Comparison of ENCODE assay signal across 27 cellular contexts in genomic region chr14:91609183-91609582, GRCh38.
"Had no signal": no experiment of that assay in that cellular context is flagged by ENCODE, and none has a peak within 500 bp of the region (broad histone marks: within the 10 kb centered on the region; RNA-seq: fewer than 3 reads in every experiment).

No MANE protein-coding gene starts in this region.

- DNase-seq: hypothalamus; immature natural killer cell; kidney; left ventricle myocardium inferior; mesendoderm; naive B cell; natural killer cell; nephron progenitor cell; occipital lobe; psoas muscle; right lobe of liver; stimulated activated CD4-positive, alpha-beta T cell treated with anti-CD3 and anti-CD28 coated beads, Interleukin-12 subunit alpha, Interleukin-12 subunit beta, amount 100 ng/mL, for 4 hours; stimulated activated CD4-positive, alpha-beta T cell treated with anti-CD3 and anti-CD28 coated beads, Interleukin-15, amount 100 ng/mL, for 24 hours; stimulated activated CD4-positive, alpha-beta T cell treated with anti-CD3 and anti-CD28 coated beads, Interleukin-2, amount 100 ng/mL, for 24 hours; stimulated activated CD4-positive, alpha-beta T cell treated with anti-CD3 and anti-CD28 coated beads, Interleukin-4, amount 100 ng/mL, for 1 hour; stimulated activated naive B cell treated with anti-CD40 and anti-IgM and Interleukin-4, amounts not matched to agents 10 μg/mL and 1 μg/mL and 100 μg/mL, for 72 hours; stimulated activated naive CD8-positive, alpha-beta T cell treated with anti-CD3 and anti-CD28 coated beads, Interleukin-15, Interleukin-2, amounts not matched to agents 100 U/mL and 50 U/mL, for 24 hours; stomach; testis; thyroid gland; transverse colon; upper lobe of left lung had no signal

- H3K4me3 ChIP-seq: left ventricle myocardium inferior, lung, neural progenitor cell, psoas muscle, right lobe of liver, stomach, testis, thyroid gland, transverse colon, upper lobe of left lung, vagina had no signal

- H3K27ac ChIP-seq: left ventricle myocardium inferior, neural progenitor cell, neutrophil, parathyroid adenoma, psoas muscle, right lobe of liver, stomach, testis, thyroid gland, transverse colon, upper lobe of left lung, vagina had no signal
